ENCODE assay signal across 17 cellular contexts in the genomic region with DNA sequence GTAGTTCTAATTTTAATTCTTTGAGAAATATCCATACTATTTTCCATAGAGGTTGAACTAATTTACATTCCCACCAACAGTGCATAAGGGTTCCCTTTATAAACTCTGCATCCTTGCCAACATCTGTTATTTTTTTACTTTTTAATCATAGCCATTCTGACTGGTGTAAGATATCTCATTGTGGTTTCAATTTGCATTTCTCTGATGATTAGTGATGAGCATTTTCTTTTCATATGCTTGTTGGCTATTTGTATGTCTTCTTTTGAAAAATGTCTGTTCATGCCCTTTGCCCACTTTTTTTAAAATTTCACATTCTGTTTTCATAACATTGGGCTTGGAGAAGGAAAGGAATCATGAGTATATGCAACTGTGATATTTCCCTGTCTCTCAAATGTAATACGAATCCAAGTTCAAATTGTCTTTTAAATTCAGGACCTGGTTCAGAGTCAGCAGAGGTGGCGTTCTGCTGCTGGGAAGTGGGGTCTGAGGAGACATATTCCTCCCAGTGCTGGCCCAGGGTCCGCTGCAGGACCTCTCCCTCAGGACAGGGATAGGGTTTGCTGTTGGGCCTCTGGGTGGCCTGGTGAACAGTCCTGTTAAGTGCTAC.
DNase-seq lines count a peak whose midpoint lies in the region; ATAC-seq lines count a peak whose summit lies in the region.
"Had no signal": no experiment of that assay in that cellular context is flagged by ENCODE, and none has a peak within 500 bp of the region (broad histone marks: within the 10 kb centered on the region; RNA-seq: fewer than 3 reads in every experiment).

No MANE protein-coding gene starts in this region.

- no peaks in the 10 kb centered on the region for H3K9me3 Mint-ChIP-seq in dendritic cell treated with granulocyte-macrophage colony-stimulating factor and Interleukin-4, amounts not matched to agents 40 ng/mL and 50 ng/mL, for 4 days

- ATAC-seq in GM18517 (IDR thresholded peaks at IDR 0.05; ENCODE audit: unreplicated experiment): peak; percentile 10
- ATAC-seq in GM21515 (IDR thresholded peaks at IDR 0.05; ENCODE audit: unreplicated experiment): peak; percentile 20
- ATAC-seq in HG03354 (IDR thresholded peaks at IDR 0.05; ENCODE audit: poor library complexity, severe bottlenecking, unreplicated experiment): peak; percentile 24
- ATAC-seq in HG02981 (IDR thresholded peaks at IDR 0.05; ENCODE audit: unreplicated experiment): no peak
- ATAC-seq in esophagus mucosa: no peak
- ATAC-seq: activated CD4-positive, alpha-beta T cell treated with anti-CD3 and anti-CD28 coated beads for 36 hours; pancreas had no signal

- H3K27ac Mint-ChIP-seq in dendritic cell treated with granulocyte-macrophage colony-stimulating factor and Interleukin-4, amounts not matched to agents 40 ng/mL and 50 ng/mL, for 4 days: peak overlapping the region; percentile 20
- H3K27ac Mint-ChIP-seq: activated CD4-positive, alpha-beta T cell treated with anti-CD3 and anti-CD28 coated beads for 36 hours had no signal

- no peak overlapping the region for H3K4me3 Mint-ChIP-seq in dendritic cell treated with granulocyte-macrophage colony-stimulating factor and Interleukin-4, amounts not matched to agents 40 ng/mL and 50 ng/mL, for 4 days
- H3K4me3 Mint-ChIP-seq: activated CD4-positive, alpha-beta T cell treated with anti-CD3 and anti-CD28 coated beads for 36 hours had no signal

- DNase-seq in NCI-H524 treated with DMSO at 0.1 percent for 48 hours (lab: John Stamatoyannopoulos, UW): no peak
- DNase-seq in MV-4-11 (lab: John Stamatoyannopoulos, UW): no peak
- DNase-seq: activated CD4-positive, alpha-beta T cell treated with anti-CD3 and anti-CD28 coated beads for 36 hours; activated CD8-positive, alpha-beta memory T cell treated with anti-CD3 and anti-CD28 coated beads, Interleukin-2, amount 50 U/mL, for 48 hours; activated gamma-delta T cell treated with Interleukin-2 at 50 U/mL for 16 hours; H7; NCI-H1417 treated with DMSO at 0.1 percent for 48 hours; NCI-H226; pancreas; SHP77 treated with DMSO at 0.1 percent for 48 hours; stimulated activated CD4-positive, alpha-beta T cell treated with anti-CD3 and anti-CD28 coated beads, Interleukin-4, amount 100 ng/mL, for 4 hours had no signal

- peaks cover 8% of the 10 kb centered on the region for H3K4me1 Mint-ChIP-seq in dendritic cell treated with granulocyte-macrophage colony-stimulating factor and Interleukin-4, amounts not matched to agents 40 ng/mL and 50 ng/mL, for 4 days (ENCODE audit: low read depth)
- H3K4me1 Mint-ChIP-seq: activated CD4-positive, alpha-beta T cell treated with anti-CD3 and anti-CD28 coated beads for 36 hours had no signal

- H3K27me3 Mint-ChIP-seq in dendritic cell treated with granulocyte-macrophage colony-stimulating factor and Interleukin-4, amounts not matched to agents 40 ng/mL and 50 ng/mL, for 4 days: no peaks in the 10 kb centered on the region
- H3K27me3 Mint-ChIP-seq: activated CD4-positive, alpha-beta T cell treated with anti-CD3 and anti-CD28 coated beads for 36 hours had no signal

- H3K36me3 Mint-ChIP-seq in dendritic cell treated with granulocyte-macrophage colony-stimulating factor and Interleukin-4, amounts not matched to agents 40 ng/mL and 50 ng/mL, for 4 days (ENCODE audit: low read depth): no peaks in the 10 kb centered on the region

- intact Hi-C loops in dendritic cell treated with granulocyte-macrophage colony-stimulating factor and Interleukin-4, amounts not matched to agents 40 ng/mL and 50 ng/mL, for 4 days (cut with micrococcal nuclease): no loop called here

Comparison
In these comparisons a context has a peak if more than half of its experiments do, and no peak if none do; other contexts are left out.
1. ATAC-seq: peak in GM18517 (single experiment), GM21515 (single experiment) and HG03354 (single experiment); none in HG02981 (single experiment) and esophagus mucosa (single experiment).